Comparison of ENCODE assay signal across 8 cellular contexts in the genomic region with DNA sequence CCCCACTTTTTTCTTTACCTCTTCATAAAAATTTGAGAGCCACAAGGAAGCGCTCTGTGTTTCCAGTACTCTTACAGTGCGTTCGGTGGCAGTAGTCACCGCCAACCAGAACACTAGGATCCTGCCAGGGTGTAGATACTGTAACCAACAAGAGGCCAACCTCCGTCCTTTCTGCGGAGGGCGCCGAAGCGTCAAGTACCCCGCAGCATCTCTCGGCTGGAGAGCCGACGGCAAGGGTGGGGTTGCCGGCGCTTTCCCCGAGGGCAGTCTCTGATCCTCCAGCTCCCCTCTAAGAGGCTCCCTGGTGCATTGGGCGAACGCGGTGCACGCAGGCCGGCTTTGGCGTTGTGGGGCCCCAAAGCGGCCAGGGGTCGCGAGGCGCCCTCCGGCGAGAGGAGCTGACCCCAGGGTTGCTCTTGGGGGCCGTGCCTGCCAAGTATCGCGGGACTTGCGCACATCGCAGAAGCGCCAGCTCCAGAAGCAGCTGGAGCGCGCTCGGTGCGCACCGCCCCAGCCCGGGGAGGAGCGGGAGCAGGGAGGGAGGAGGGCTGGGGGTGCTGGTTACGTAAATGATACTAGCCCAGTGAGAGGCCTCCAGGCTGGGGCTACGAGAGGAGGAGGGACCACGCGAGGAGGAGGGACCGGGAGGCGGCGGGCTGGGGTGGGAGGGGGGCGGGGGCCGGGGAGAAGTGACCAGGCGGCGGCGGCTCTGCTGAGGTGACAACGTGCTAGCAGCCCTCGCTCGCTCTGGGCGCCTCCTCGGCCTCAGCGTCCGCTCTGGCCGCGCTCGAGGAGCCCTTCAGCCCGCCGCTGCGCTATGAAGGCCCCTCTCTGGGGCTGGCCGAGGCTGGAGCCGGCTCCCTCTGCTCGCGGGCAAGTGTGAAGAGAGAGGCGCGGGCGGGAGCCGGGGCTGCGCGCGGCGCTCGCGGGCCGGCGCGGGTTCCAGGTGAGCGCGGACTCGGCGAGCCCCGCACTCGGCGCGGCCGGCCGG. TPM values are rescaled to one million over a fixed set of nuclear protein-coding genes. Genes with fewer than 3 reads are reported as not detected.
DNase-seq lines count a peak whose midpoint lies in the region; ATAC-seq, FAIRE-seq and TF ChIP-seq lines count a peak whose summit lies in the region.

A gene (plus strand): TSS at position 692 of the 991 bp plus-strand sequence.

- WGBS in heart left ventricle, 4 donors, result 2 to 3% (median 2%) methylated on average over 27 to 93 of the region's 93 CpGs

- FAIRE-seq in GM12891 (lab: Jason Lieb, UNC), result no peak

- H3K36me3 ChIP-seq in MM.1S (replicated peaks; ENCODE audit: insufficient read depth, low read length) (no peaks in the 10 kb centered on the region), heart left ventricle (no peaks in the 10 kb centered on the region)

- H3K27ac ChIP-seq in MM.1S (ENCODE audit: low read length) (no peak within 1 kb of the TSS; the same call in 1 of the 2 replicates), heart left ventricle (no peak within 1 kb of the TSS)

- H3K27me3 ChIP-seq in MM.1S (replicated peaks; ENCODE audit: insufficient read depth, low read length) (no peaks in the 10 kb centered on the region), heart left ventricle (peaks cover 3 to 60% (median 21%) of the 10 kb centered on the region in 9 donors)

- H3F3A ChIP-seq in MM.1S (ENCODE audit: insufficient read depth, low read length), result no peaks in the 10 kb centered on the region

- TF ChIP-seq CTCF in MM.1S (IDR thresholded peaks at IDR 0.05; ENCODE audit: low read length) (peak; percentile 11; the same call in 1 of the 2 replicates), heart left ventricle (IDR thresholded peaks at IDR 0.05) (no peak)

- peak; percentile 88 for DNase-seq in MM.1S
- peak; percentile 20 for DNase-seq in SKM-1 (lab: John Stamatoyannopoulos, UW; ENCODE audit: unreplicated experiment)
- DNase-seq in heart left ventricle, result peak in 4 of 5 donors; percentile 23 to 65 (median 38)
- DNase-seq in renal cortical epithelial cell (ENCODE audit: low read depth), result peak; percentile 6
- no peak for DNase-seq in stimulated activated CD4-positive, alpha-beta T cell treated with anti-CD3 and anti-CD28 coated beads, Interleukin-4, amount 100 ng/mL, for 1 hour
- no peak for DNase-seq in GM12891 (ENCODE audit: insufficient read length, low spot score)

- H4K20me1 ChIP-seq in MM.1S (ENCODE audit: insufficient read depth, low read length), result no peaks in the 10 kb centered on the region

- H3K79me2 ChIP-seq in MM.1S (ENCODE audit: low read length), result no peaks in the 10 kb centered on the region

- no peak for TF ChIP-seq POLR2A in heart left ventricle (IDR thresholded peaks at IDR 0.05)
- TF ChIP-seq POLR2A in GM12891 (IDR thresholded peaks at IDR 0.05; ENCODE audit: low read depth, low read length), result no peak

- H3K9me2 ChIP-seq in MM.1S (replicated peaks; ENCODE audit: insufficient read depth, low read length), result no peaks in the 10 kb centered on the region

- peak within 1 kb of the TSS; percentile 46; the same call in 1 of the 2 replicates for H3K9ac ChIP-seq in MM.1S (ENCODE audit: low read length)

- H3K9me3 ChIP-seq in MM.1S (replicated peaks; ENCODE audit: insufficient read depth, low read length), result no peaks in the 10 kb centered on the region
- no peaks in the 10 kb centered on the region for H3K9me3 ChIP-seq in heart left ventricle

- peak within 1 kb of the TSS; percentile 82 for H2AFZ ChIP-seq in MM.1S (ENCODE audit: low read length)

- peak in 3 of 4 donors; percentile 79 to 91 (median 88) for ATAC-seq in heart left ventricle
- no peak for ATAC-seq in GM19395 (IDR thresholded peaks at IDR 0.05; ENCODE audit: unreplicated experiment)
- ATAC-seq in GM21717 (IDR thresholded peaks at IDR 0.05; ENCODE audit: unreplicated experiment), result no peak

- intact Hi-C loops in heart left ventricle (cut with DNase I), result no loop called here

- peak within 1 kb of the TSS; percentile 78 for H3K4me3 ChIP-seq in MM.1S (ENCODE audit: low read length)
- peak within 1 kb of the TSS in 8 of 12 donors; percentile 2 to 51 (median 30) for H3K4me3 ChIP-seq in heart left ventricle

- peak within 1 kb of the TSS; percentile 67 for H3K4me2 ChIP-seq in MM.1S (ENCODE audit: low read depth, low read length)

- no peaks in the 10 kb centered on the region for H3K4me1 ChIP-seq in MM.1S (ENCODE audit: low read length)
- peaks cover 0 to 17% (median 0%) of the 10 kb centered on the region in 12 donors for H3K4me1 ChIP-seq in heart left ventricle

TF ChIP-seq in GM12891, 5 proteins besides CTCF, POLR2A, EP300 and RAD21:
- no peak for TF ChIP-seq POU2F2 (IDR thresholded peaks at IDR 0.05; ENCODE audit: low read depth, low read length)
- TF ChIP-seq POLR2AphosphoS5 (IDR thresholded peaks at IDR 0.05; ENCODE audit: low read depth, low read length), result no peak
- no peak for TF ChIP-seq SPI1 (IDR thresholded peaks at IDR 0.05; ENCODE audit: low read depth, low read length)
- no peak for TF ChIP-seq TAF1 (IDR thresholded peaks at IDR 0.05; ENCODE audit: low read depth, low read length)
- no peak for TF ChIP-seq PAX5 (IDR thresholded peaks at IDR 0.05; ENCODE audit: insufficient read depth, low read length, severe bottlenecking)

RNA-seq across cellular contexts. Expression of the gene that starts here (rescaled TPM):
- total RNA-seq in heart left ventricle (1 to 10 TPM in 1 of 9 donors, under 1 TPM in 6, not detected in 2; 0.11 to 1.5 (median 0.22) TPM), renal cortical epithelial cell (0.40 and 0.52 TPM in 2 replicates)
- polyA plus RNA-seq in heart left ventricle, result under 1 TPM in 1 of 2 donors, not detected in 1; 0.14 TPM
- not detected for polyA plus RNA-seq in GM12891 (2012; ENCODE audit: low read depth, missing spikeins)

Comparison
In these comparisons a context has a peak if more than half of its experiments do, and no peak if none do; other contexts are left out.
1. Peak in DNase-seq in renal cortical epithelial cell; RNA of the gene not detected or under 1 TPM.
2. DNase-seq: peak in MM.1S (single experiment), SKM-1 (single experiment) and heart left ventricle (4 of 5); none in stimulated activated CD4-positive, alpha-beta T cell treated with anti-CD3 and anti-CD28 coated beads, Interleukin-4, amount 100 ng/mL, for 1 hour (single experiment) and GM12891 (single experiment).
3. ATAC-seq: peak in heart left ventricle (3 of 4); none in GM19395 (single experiment) and GM21717 (single experiment).